Comparison of ENCODE assay signal across 8 cellular contexts in the genomic region with DNA sequence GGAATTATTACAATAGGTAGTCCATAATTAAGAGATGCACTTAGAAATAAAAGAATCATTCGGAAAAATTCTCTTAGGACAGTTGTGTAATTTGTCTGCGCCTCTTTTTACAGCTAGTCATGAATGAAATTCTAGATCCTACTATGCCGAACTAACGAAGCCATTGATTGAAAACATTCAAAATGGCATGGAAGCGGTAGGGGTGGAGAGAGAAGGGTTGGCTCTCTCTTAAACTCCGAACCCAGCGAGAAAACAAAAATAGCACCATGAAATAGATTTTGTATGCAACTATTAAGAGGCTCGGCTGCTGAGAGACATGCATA. TPM values are rescaled to one million over a fixed set of nuclear protein-coding genes. Genes with fewer than 3 reads are reported as not detected.
DNase-seq lines count a peak whose midpoint lies in the region; ATAC-seq and TF ChIP-seq lines count a peak whose summit lies in the region.

No MANE protein-coding gene starts in this region.

- DNase-seq in IMR-90 (no peak), brain microvascular endothelial cell (no peak), mesenchymal stem cell (no peak), NCI-H1048 (lab: John Stamatoyannopoulos, UW) (no peak), SIG-M5 treated with dmso at 0.1 percent for 504 hours (lab: John Stamatoyannopoulos, UW; ENCODE audit: unreplicated experiment) (no peak), CD1c-positive myeloid dendritic cell (ENCODE audit: extremely low spot score) (no peak), HCEC 1CT (no peak)

- H3K36me3 ChIP-seq in BLaER1 treated with 17β-estradiol and CSF1 and Interleukin-3, amounts not matched to agents 10 nM and 100 nM: no peaks in the 10 kb centered on the region
- no peaks in the 10 kb centered on the region for H3K36me3 ChIP-seq in IMR-90 (ENCODE audit: control insufficient read depth, insufficient read depth, low read length)
- H3K36me3 ChIP-seq in brain microvascular endothelial cell (replicated peaks): no peaks in the 10 kb centered on the region
- no peaks in the 10 kb centered on the region for H3K36me3 ChIP-seq in mesenchymal stem cell (ENCODE audit: control insufficient read depth in 1 of 2, insufficient read depth in 2 of 2, low read depth in 1 of 2, low read length in 2 of 2)

- H3K14ac ChIP-seq in IMR-90 (replicated peaks; ENCODE audit: low read depth, low read length): no peak overlapping the region; the same call in 1 of the 2 replicates
- H3K14ac ChIP-seq in mesenchymal stem cell (ENCODE audit: low read length in 2 of 2): peak overlapping the region in 1 of 2 experiments; percentile 75

- H2AFZ ChIP-seq in IMR-90 (replicated peaks; ENCODE audit: low read length, poor library complexity) (peak overlapping the region; percentile 95), mesenchymal stem cell (ENCODE audit: low read depth, low read length) (no peak overlapping the region)

- H3K79me1 ChIP-seq in IMR-90 (ENCODE audit: low read depth in 1 of 2, low read length in 2 of 2): peaks cover 6 to 23% of the 10 kb centered on the region in 2 experiments
- peaks cover 4% of the 10 kb centered on the region for H3K79me1 ChIP-seq in mesenchymal stem cell (replicated peaks; ENCODE audit: low read length, poor library complexity, severe bottlenecking)

- no peak overlapping the region for H4K91ac ChIP-seq in IMR-90 (ENCODE audit: insufficient read depth, low read depth, low read length)
- no peak overlapping the region for H4K91ac ChIP-seq in mesenchymal stem cell (ENCODE audit: low read length)

- peak overlapping the region; percentile 73 to 84 (median 80); a peak in 17 of 22 replicates for H3K9ac ChIP-seq in BLaER1 treated with 17β-estradiol and CSF1 and Interleukin-3, amounts not matched to agents 10 nM and 100 nM
- peak overlapping the region; percentile 84 for H3K9ac ChIP-seq in IMR-90 (ENCODE audit: low read depth, low read length)
- H3K9ac ChIP-seq in mesenchymal stem cell (ENCODE audit: low read length): peak overlapping the region; percentile 97

- in situ Hi-C loops in IMR-90 (cut with MboI; ENCODE audit: low sequenced_read_pairs) (no loop called here), brain microvascular endothelial cell (cut with HindIII; ENCODE audit: low pct_ligation_motif_present, low sequenced_read_pairs) (no loop called here)

- no peaks in the 10 kb centered on the region for H4K20me1 ChIP-seq in BLaER1 treated with 17β-estradiol and CSF1 and Interleukin-3, amounts not matched to agents 10 nM and 100 nM
- no peaks in the 10 kb centered on the region; the same call in 1 of the 2 replicates for H4K20me1 ChIP-seq in IMR-90 (ENCODE audit: insufficient read depth, low read length)

- H3K9me3 ChIP-seq in BLaER1 treated with 17β-estradiol and CSF1 and Interleukin-3, amounts not matched to agents 10 nM and 100 nM (replicated peaks in 1 of 11): no peaks in the 10 kb centered on the region
- H3K9me3 ChIP-seq in IMR-90 (ENCODE audit: control insufficient read depth, insufficient read depth, low read length) (no peaks in the 10 kb centered on the region), mesenchymal stem cell (ENCODE audit: control insufficient read depth, low read length) (no peaks in the 10 kb centered on the region)

- H2BK5ac ChIP-seq in IMR-90 (ENCODE audit: low read depth, low read length, poor library complexity, severe bottlenecking): no peak overlapping the region
- no peak overlapping the region for H2BK5ac ChIP-seq in mesenchymal stem cell (ENCODE audit: low read depth, low read length, poor library complexity, severe bottlenecking)

- BruUV-seq in IMR-90 (replicated peaks; lab: Mats Ljungman, UMichigan): no TSS peak

- CTCF ChIA-PET in IMR-90 (lab: Yijun Ruan, JAX): no interaction called here

- no peaks in the 10 kb centered on the region for H3K9me1 ChIP-seq in IMR-90 (ENCODE audit: insufficient read depth, low read length)

- intact Hi-C loops in IMR-90 (cut with micrococcal nuclease): loop anchor here (5.0 to 10.0 kb wide), 5 partner anchors 62 to 611 kb away; no protein-coding TSS in a partner anchor

- POLR2A ChIA-PET in IMR-90 (lab: Charles Lee; ENCODE audit: unreplicated experiment): no interaction called here

- no peak overlapping the region for H4K5ac ChIP-seq in IMR-90 (ENCODE audit: low read depth, low read length)

- dilution Hi-C loops in IMR-90 (cut with HindIII; ENCODE audit: low sequenced_read_pairs, unreplicated experiment): no loop called here

- H3K4me1 ChIP-seq in BLaER1 treated with 17β-estradiol and CSF1 and Interleukin-3, amounts not matched to agents 10 nM and 100 nM: peaks cover 15 to 24% (median 20%) of the 10 kb centered on the region in 10 experiments; a peak in 19 of 20 replicates
- H3K4me1 ChIP-seq in IMR-90 (ENCODE audit: control insufficient read depth, insufficient read depth, low read length) (no peaks in the 10 kb centered on the region; the same call in 1 of the 2 replicates), mesenchymal stem cell (ENCODE audit: control insufficient read depth, insufficient read depth, low read depth, low read length) (peaks cover 2% of the 10 kb centered on the region)

- H3K18ac ChIP-seq in IMR-90 (ENCODE audit: low read depth, low read length) (no peak overlapping the region), mesenchymal stem cell (ENCODE audit: low read depth in 1 of 2, low read length in 2 of 2) (no peak overlapping the region)

- TF ChIP-seq RAD21 in IMR-90 (IDR thresholded peaks at IDR 0.05; ENCODE audit: low read length): no peak

- no peak overlapping the region for H4K8ac ChIP-seq in IMR-90 (ENCODE audit: low read depth in 2 of 2, low read length in 2 of 2)
- H4K8ac ChIP-seq in mesenchymal stem cell (ENCODE audit: low read length): no peak overlapping the region

- TF ChIP-seq CTCF in IMR-90 (conservative IDR thresholded peaks at IDR 0.05; ENCODE audit: low read depth, low read length): no peak
- TF ChIP-seq CTCF in brain microvascular endothelial cell (IDR thresholded peaks at IDR 0.05; ENCODE audit: low read depth, low read length, missing control alignments): no peak

- H2BK15ac ChIP-seq in IMR-90 (ENCODE audit: low read depth, low read length): no peak overlapping the region
- no peak overlapping the region for H2BK15ac ChIP-seq in mesenchymal stem cell (ENCODE audit: low read depth, poor library complexity, severe bottlenecking)

- H3K4me2 ChIP-seq in BLaER1 treated with 17β-estradiol and CSF1 and Interleukin-3, amounts not matched to agents 10 nM and 100 nM: peak overlapping the region; percentile 79 to 99 (median 94)
- peak overlapping the region; percentile 89 for H3K4me2 ChIP-seq in IMR-90 (ENCODE audit: low read depth, low read length)
- peak overlapping the region; percentile 85 for H3K4me2 ChIP-seq in mesenchymal stem cell (ENCODE audit: low read length, poor library complexity, severe bottlenecking)

- no peak overlapping the region for H2BK12ac ChIP-seq in mesenchymal stem cell (ENCODE audit: low read length in 2 of 2)

- H2BK20ac ChIP-seq in IMR-90 (ENCODE audit: low read depth, low read length): no peak overlapping the region

- ATAC-seq in IMR-90 (ENCODE audit: low read depth): no peak

- peak overlapping the region; percentile 16; the same call in 1 of the 2 replicates for H2BK120ac ChIP-seq in IMR-90 (ENCODE audit: low read depth, low read length)
- no peak overlapping the region for H2BK120ac ChIP-seq in mesenchymal stem cell (ENCODE audit: low read depth, low read length)

- peak overlapping the region; percentile 95 for H3K23ac ChIP-seq in IMR-90 (ENCODE audit: low read depth, low read length)
- no peak overlapping the region for H3K23ac ChIP-seq in mesenchymal stem cell (ENCODE audit: low read length in 2 of 2)

- no CpG with 5 or more reads among the region's 8 CpGs for WGBS in IMR-90 (ENCODE audit: extremely low coverage in 2 of 2, insufficient read length in 1 of 2), 2 experiments
- 8% methylated on average over 6 of the region's 8 CpGs for WGBS in mesenchymal stem cell

- H3K27me3 ChIP-seq in BLaER1 treated with 17β-estradiol and CSF1 and Interleukin-3, amounts not matched to agents 10 nM and 100 nM: peaks cover 6 to 20% (median 13%) of the 10 kb centered on the region in 11 experiments; a peak in 18 of 22 replicates
- H3K27me3 ChIP-seq in IMR-90 (ENCODE audit: control insufficient read depth, insufficient read depth, low read length) (no peaks in the 10 kb centered on the region), brain microvascular endothelial cell (replicated peaks) (no peaks in the 10 kb centered on the region), mesenchymal stem cell (ENCODE audit: control insufficient read depth in 1 of 2, insufficient read depth in 1 of 2, low read length in 2 of 2) (no peaks in the 10 kb centered on the region)

- H3K56ac ChIP-seq in IMR-90 (ENCODE audit: extremely low read depth, insufficient read depth, low read length): 0 out of 2 replicates have a peak overlapping the region, but pooled peaks have one; percentile 28

- peak overlapping the region; percentile 71 to 93 (median 78) for H3K4me3 ChIP-seq in BLaER1 treated with 17β-estradiol and CSF1 and Interleukin-3, amounts not matched to agents 10 nM and 100 nM
- peak overlapping the region; percentile 80 for H3K4me3 ChIP-seq in IMR-90 (ENCODE audit: insufficient read depth, low read depth, low read length)
- peak overlapping the region; percentile 88 for H3K4me3 ChIP-seq in brain microvascular endothelial cell (ENCODE audit: low read depth, low read length)
- peak overlapping the region; percentile 68 to 97 for H3K4me3 ChIP-seq in mesenchymal stem cell (ENCODE audit: insufficient read depth in 1 of 2, low read depth in 1 of 2, low read length in 2 of 2)

- TF ChIP-seq POLR2A in IMR-90 (IDR thresholded peaks at IDR 0.05; ENCODE audit: low read depth, low read length): no peak

- H2AK5ac ChIP-seq in IMR-90 (ENCODE audit: low read depth, low read length): no peak overlapping the region
- H2AK5ac ChIP-seq in mesenchymal stem cell (ENCODE audit: low read length, severe bottlenecking): no peak overlapping the region

- H3K27ac ChIP-seq in BLaER1 treated with 17β-estradiol and CSF1 and Interleukin-3, amounts not matched to agents 10 nM and 100 nM: no peak overlapping the region
- H3K27ac ChIP-seq in IMR-90 (ENCODE audit: insufficient read depth, low read length) (peak overlapping the region; percentile 73; the same call in 1 of the 2 replicates), brain microvascular endothelial cell (peak overlapping the region; percentile 75), mesenchymal stem cell (ENCODE audit: low read length, poor library complexity, severe bottlenecking) (no peak overlapping the region)

- H2AK9ac ChIP-seq in IMR-90 (replicated peaks; ENCODE audit: low read depth, low read length, poor library complexity): no peak overlapping the region

- H3K4ac ChIP-seq in IMR-90 (ENCODE audit: low read depth, low read length): no peak overlapping the region
- H3K4ac ChIP-seq in mesenchymal stem cell (ENCODE audit: low read depth in 1 of 2, low read length in 2 of 2): no peak overlapping the region

RNA-seq across cellular contexts. Expression of a gene that starts 1.1 kb away (rescaled TPM):
- total RNA-seq in IMR-90 (2012; rRNA removed): 5.7 and 6.7 TPM in 2 replicates
- polyA plus RNA-seq in IMR-90 (2012; rRNA removed): 1.2 and 1.9 TPM in 2 replicates
- 0.42 and 0.60 TPM in 2 replicates for polyA plus RNA-seq in IMR-90 (2012; cell fraction: cytosol; rRNA removed)
- polyA plus RNA-seq in IMR-90 (2012; cell fraction: nucleus; rRNA removed; ENCODE audit: low replicate concordance): 0.95 and 5.9 TPM in 2 replicates
- polyA plus RNA-seq in mesenchymal stem cell (2013, experiment 1 of 2): 4.2 TPM
- 4.1 TPM for polyA plus RNA-seq in mesenchymal stem cell (2013, experiment 2 of 2)

Comparison
In these comparisons a context has a peak if more than half of its experiments do, and no peak if none do; other contexts are left out.
1. H3K27ac ChIP-seq: peak in IMR-90 (single experiment) and brain microvascular endothelial cell (single experiment); none in BLaER1 treated with 17β-estradiol and CSF1 and Interleukin-3, amounts not matched to agents 10 nM and 100 nM (0 of 11) and mesenchymal stem cell (single experiment).
2. Peak in every context shown above with its lines, with median percentiles within 50 percentile points of each other: H3K4me2 ChIP-seq, H3K4me3 ChIP-seq and H3K9ac ChIP-seq.